In genomic region chr2:237085261-237086221, GRCh38 we compare ENCODE assay signal across 8 cellular contexts. TPM values are rescaled to one million over a fixed set of nuclear protein-coding genes. Genes with fewer than 3 reads are reported as not detected.
DNase-seq lines count a peak whose midpoint lies in the region; ATAC-seq, FAIRE-seq and TF ChIP-seq lines count a peak whose summit lies in the region.

COPS8 (plus strand) TSS chr2:237085889; CDS start chr2:237085965, 76 bp downstream.

- no peak for FAIRE-seq in HepG2 (lab: Jason Lieb, UNC)

- BruUV-seq in HepG2 (replicated peaks; lab: Mats Ljungman, UMichigan) = TSS peak; percentile 83

- TF ChIP-seq POLR2A in HepG2 (IDR thresholded peaks at IDR 0.05; ENCODE audit: insufficient read depth in 1 of 2, low read depth in 2 of 2, low read length in 2 of 2) = peak; percentile 91 to 95

- peak; percentile 38; the same call in 1 of the 2 replicates for TF ChIP-seq RAD21 in HepG2 (CRISPR knock-in tag; IDR thresholded peaks at IDR 0.05)

- peak within 1 kb of the TSS; percentile 86 for H3K27ac ChIP-seq in HepG2 (ENCODE audit: extremely low read length, insufficient read depth, low read length)

- H2AFZ ChIP-seq in HepG2 (ENCODE audit: low read length) = peak within 1 kb of the TSS; percentile 87

- 0 out of 2 replicates have a peak, but pooled peaks cover 6% of the 10 kb centered on the region for H4K20me1 ChIP-seq in HepG2 (ENCODE audit: insufficient read depth, low read length)

- ATAC-seq in GM19397 (IDR thresholded peaks at IDR 0.05; ENCODE audit: unreplicated experiment) (peak; percentile 98), HG03571 (IDR thresholded peaks at IDR 0.05; ENCODE audit: unreplicated experiment) (peak; percentile 99), HepG2 (peak; percentile 100)

- intact Hi-C loops in HepG2 (cut with micrococcal nuclease; ENCODE audit: unreplicated experiment) = loop anchor here (1.0 kb wide), 1 partner anchor 9 kb away; no protein-coding TSS in a partner anchor

- peaks cover 48% of the 10 kb centered on the region for H3K4me1 ChIP-seq in HepG2 (ENCODE audit: insufficient read depth, low read length)

- H3K79me2 ChIP-seq in HepG2 (ENCODE audit: insufficient read depth, low read length) = peaks cover 50% of the 10 kb centered on the region

- TF ChIP-seq EP300 in HepG2 (IDR thresholded peaks at IDR 0.05; ENCODE audit: low read depth in 2 of 2, low read length in 2 of 2) (peak in 1 of 2 experiments; percentile 75; a peak in 3 of 4 replicates), HepG2 (CRISPR knock-in tag; IDR thresholded peaks at IDR 0.05; ENCODE audit: borderline replicate concordance) (peak; percentile 70)

- POLR2A ChIA-PET in HepG2 (lab: Yijun Ruan, JAX) = interaction anchor here (1.1 to 2.9 kb wide), 3 partner anchors 10 to 39 kb away, joined by 4 to 49 read pairs (median 4); no protein-coding TSS in a partner anchor

- H3K27me3 ChIP-seq in HepG2 (ENCODE audit: control insufficient read depth in 1 of 2, insufficient read depth in 2 of 2, low read length in 2 of 2) = no peaks in the 10 kb centered on the region; a peak in 2 of 5 replicates

- peak; percentile 64 for TF ChIP-seq CTCF in HepG2 (CRISPR knock-in tag; IDR thresholded peaks at IDR 0.05)

- H3K4me2 ChIP-seq in HepG2 (ENCODE audit: low read depth, low read length) = peak within 1 kb of the TSS; percentile 86

- DNase-seq in CD1c-positive myeloid dendritic cell (ENCODE audit: extremely low spot score) = peak; percentile 97
- DNase-seq in NCI-H82 (lab: John Stamatoyannopoulos, UW) = peak; percentile 95
- peak; percentile 91 to 92 for DNase-seq in activated CD4-positive, alpha-beta T cell treated with anti-CD3 and anti-CD28 coated beads, Interleukin-2, amount 50 U/mL, for 48 hours
- peak; percentile 96 for DNase-seq in dermis blood vessel endothelial cell
- DNase-seq in HepG2 (ENCODE audit: low spot score) = peak; percentile 88
- peak; percentile 90 for DNase-seq in stimulated activated CD4-positive, alpha-beta T cell treated with anti-CD3 and anti-CD28 coated beads, Interleukin-4, amount 100 ng/mL, for 1 hour

- H3K9ac ChIP-seq in HepG2 (ENCODE audit: insufficient read depth, low read depth, low read length) = peak within 1 kb of the TSS; percentile 93

- H3K4me3 ChIP-seq in HepG2 (replicated peaks in 1 of 3; ENCODE audit: insufficient read depth in 1 of 3, low read depth in 2 of 3, low read length in 3 of 3) = peak within 1 kb of the TSS; percentile 92 to 96 (median 93)

- CTCF ChIA-PET in HepG2 (lab: Yijun Ruan, JAX; ENCODE audit: low intra/inter-chr PET ratio, low total read pairs) = no interaction called here

- WGBS in HepG2 (ENCODE audit: low lambda C conversion rate) = 1% methylated on average over 37 of the region's 85 CpGs

- H3K36me3 ChIP-seq in HepG2 (replicated peaks in 1 of 2; ENCODE audit: control insufficient read depth in 1 of 2, insufficient read depth in 2 of 2, low read length in 2 of 2) = peaks cover 0 to 17% of the 10 kb centered on the region in 2 experiments

- no peaks in the 10 kb centered on the region for H3K9me3 ChIP-seq in HepG2 (ENCODE audit: low read length)

- in situ Hi-C loops in HepG2 (cut with HindIII; ENCODE audit: extremely low pct_ligation_motif_present, low pct_unique_long_range_greater_than_20kb) = no loop called here

TF ChIP-seq in HepG2, 621 proteins besides CTCF, POLR2A, EP300 and RAD21 (continues in another document):
- TF ChIP-seq ARNT (IDR thresholded peaks at IDR 0.05) (no peak), XBP1 (CRISPR knock-in tag; IDR thresholded peaks at IDR 0.05) (0 out of 2 replicates have a peak, but pooled peaks have one; percentile 13), ETV6 (CRISPR knock-in tag; conservative IDR thresholded peaks at IDR 0.05) (0 out of 2 replicates have a peak, but pooled peaks have one; percentile 71), TEAD2 (CRISPR knock-in tag; IDR thresholded peaks at IDR 0.05) (no peak; the same call in 1 of the 2 replicates), TERF1 (CRISPR knock-in tag; IDR thresholded peaks at IDR 0.05) (no peak), TAF1 (CRISPR knock-in tag; IDR thresholded peaks at IDR 0.05) (peak; percentile 96), ZNF121 (CRISPR knock-in tag; IDR thresholded peaks at IDR 0.05) (peak; percentile 57; the same call in 1 of the 2 replicates), USF2 (IDR thresholded peaks at IDR 0.05; ENCODE audit: low read depth, low read length) (no peak), USF2 (CRISPR knock-in tag; IDR thresholded peaks at IDR 0.05; ENCODE audit: borderline replicate concordance) (peak; percentile 13; the same call in 1 of the 2 replicates), MIER3 (CRISPR knock-in tag; IDR thresholded peaks at IDR 0.05; ENCODE audit: borderline replicate concordance) (peak; percentile 95), MED8 (CRISPR knock-in tag; IDR thresholded peaks at IDR 0.05; ENCODE audit: insufficient replicate concordance) (peak; percentile 65), SNRNP70 (IDR thresholded peaks at IDR 0.05; ENCODE audit: low read depth, low read length) (no peak), NRL (CRISPR knock-in tag; IDR thresholded peaks at IDR 0.05; ENCODE audit: borderline replicate concordance) (peak; percentile 99)
- TF ChIP-seq, protein P1, sequence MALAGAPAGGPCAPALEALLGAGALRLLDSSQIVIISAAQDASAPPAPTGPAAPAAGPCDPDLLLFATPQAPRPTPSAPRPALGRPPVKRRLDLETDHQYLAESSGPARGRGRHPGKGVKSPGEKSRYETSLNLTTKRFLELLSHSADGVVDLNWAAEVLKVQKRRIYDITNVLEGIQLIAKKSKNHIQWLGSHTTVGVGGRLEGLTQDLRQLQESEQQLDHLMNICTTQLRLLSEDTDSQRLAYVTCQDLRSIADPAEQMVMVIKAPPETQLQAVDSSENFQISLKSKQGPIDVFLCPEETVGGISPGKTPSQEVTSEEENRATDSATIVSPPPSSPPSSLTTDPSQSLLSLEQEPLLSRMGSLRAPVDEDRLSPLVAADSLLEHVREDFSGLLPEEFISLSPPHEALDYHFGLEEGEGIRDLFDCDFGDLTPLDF (CRISPR knock-in tag; IDR thresholded peaks at IDR 0.05) = peak; percentile 98

RNA-seq across cellular contexts. Expression of gene COPS8, which starts in this region (rescaled TPM):
- total RNA-seq in dermis blood vessel endothelial cell = 80.2 and 95.4 TPM in 2 replicates
- total RNA-seq in HepG2 (2016; rRNA removed; fragmentation: Illumina TruSeq; extraction: Trizol) = 96.6 and 154 TPM in 2 replicates
- 20.8 and 24.2 TPM in 2 replicates for total RNA-seq in HepG2 (2016; cell fraction: cytosol; rRNA removed; fragmentation: Illumina TruSeq; extraction: Trizol; ENCODE audit: low read depth)
- 99.8 and 164 TPM in 2 replicates for total RNA-seq in HepG2 (2016; cell fraction: insoluble cytoplasmic fraction; rRNA removed; fragmentation: Illumina TruSeq; extraction: Trizol)
- total RNA-seq in HepG2 (2016; cell fraction: membrane; rRNA removed; fragmentation: Illumina TruSeq; extraction: Trizol) = 48.0 and 50.2 TPM in 2 replicates
- 55.6 and 64.2 TPM in 2 replicates for total RNA-seq in HepG2 (2016; cell fraction: nucleus; rRNA removed; fragmentation: Illumina TruSeq; extraction: Trizol)
- 64.8 and 86.3 TPM in 2 replicates for polyA plus RNA-seq in HepG2 (2011; rRNA removed)
- polyA plus RNA-seq in HepG2 (2011; cell fraction: cytosol; rRNA removed) = 40.8 and 66.4 TPM in 2 replicates
- polyA plus RNA-seq in HepG2 (2011; cell fraction: nucleus; rRNA removed) = 26.2 and 33.6 TPM in 2 replicates
- polyA plus RNA-seq in HepG2 (2012) = 31.5 and 57.8 TPM in 2 replicates
- 26.2 and 26.4 TPM in 2 replicates for polyA plus RNA-seq in HepG2 (2016; cell fraction: cytosol; fragmentation: Illumina TruSeq; extraction: Trizol; ENCODE audit: low read depth)
- 193 and 198 TPM in 2 replicates for polyA plus RNA-seq in HepG2 (2016; cell fraction: insoluble cytoplasmic fraction; fragmentation: Illumina TruSeq; extraction: Trizol; ENCODE audit: low read depth)
- 44.7 and 48.2 TPM in 2 replicates for polyA plus RNA-seq in HepG2 (2016; cell fraction: membrane; fragmentation: Illumina TruSeq; extraction: Trizol; ENCODE audit: low read depth)
- 75.7 and 79.5 TPM in 2 replicates for polyA plus RNA-seq in HepG2 (2016; cell fraction: nucleus; fragmentation: Illumina TruSeq; extraction: Trizol; ENCODE audit: insufficient read depth, low read depth)
- 12.8 and 16.1 TPM in 2 replicates for polyA minus RNA-seq in HepG2 (2011; rRNA and poly(A)+ RNA removed; ENCODE audit: low replicate concordance)
- polyA minus RNA-seq in HepG2 (2011; cell fraction: cytosol; rRNA and poly(A)+ RNA removed) = 35.9 and 41.2 TPM in 2 replicates
- 60.4 and 62.8 TPM in 2 replicates for polyA minus RNA-seq in HepG2 (2011; cell fraction: nucleus; rRNA and poly(A)+ RNA removed)

Comparison
In these comparisons a context has a peak if more than half of its experiments do, and no peak if none do; other contexts are left out.
1. Peak in every context shown above with its lines: DNase-seq, ATAC-seq, H3K4me3 ChIP-seq and H3K27ac ChIP-seq.